Comparison of ENCODE assay signal across 8 cellular contexts in genomic region chr14:94748667-94749347, GRCh38. TPM values are rescaled to one million over a fixed set of nuclear protein-coding genes. Genes with fewer than 3 reads are reported as not detected.
DNase-seq lines count a peak whose midpoint lies in the region; FAIRE-seq and TF ChIP-seq lines count a peak whose summit lies in the region.

No MANE protein-coding gene starts in this region.

- peaks cover 15% of the 10 kb centered on the region for H3K4me1 Mint-ChIP-seq in nephron
- no peaks in the 10 kb centered on the region for H3K4me1 Mint-ChIP-seq in activated T-helper 2 cell treated with anti-CD3 and anti-CD28 coated beads, Interferon-gamma antibody, Interleukin-2, Interleukin-4, amounts not matched to agents 10 μg/mL and 5 μg/mL and 100 μg/mL, durations not matched to agents 14 hours and 24 hours and 36 hours (ENCODE audit: low read depth)

- peaks cover 17% of the 10 kb centered on the region for H3K27me3 Mint-ChIP-seq in nephron (ENCODE audit: low read depth)
- H3K27me3 Mint-ChIP-seq in activated T-helper 2 cell treated with anti-CD3 and anti-CD28 coated beads, Interferon-gamma antibody, Interleukin-2, Interleukin-4, amounts not matched to agents 10 μg/mL and 5 μg/mL and 100 μg/mL, durations not matched to agents 14 hours and 24 hours and 36 hours (ENCODE audit: low read depth), result peaks cover 1% of the 10 kb centered on the region

- H3K4me3 ChIP-seq in astrocyte of the cerebellum (ENCODE audit: low read depth, low read length), result no peak overlapping the region

- TF ChIP-seq CTCF in astrocyte of the cerebellum (IDR thresholded peaks at IDR 0.05; ENCODE audit: low read depth, low read length, missing control alignments) (peak; percentile 74), nephron (IDR thresholded peaks at IDR 0.05; ENCODE audit: unreplicated experiment in 3 of 3) (peak; percentile 33 to 54 (median 35))

- H3K36me3 Mint-ChIP-seq in nephron (ENCODE audit: low read depth), result peaks cover 4% of the 10 kb centered on the region
- H3K36me3 Mint-ChIP-seq in activated T-helper 2 cell treated with anti-CD3 and anti-CD28 coated beads, Interferon-gamma antibody, Interleukin-2, Interleukin-4, amounts not matched to agents 10 μg/mL and 5 μg/mL and 100 μg/mL, durations not matched to agents 14 hours and 24 hours and 36 hours (ENCODE audit: low read depth), result no peaks in the 10 kb centered on the region

- no peak overlapping the region for H3K4me3 Mint-ChIP-seq in nephron
- H3K4me3 Mint-ChIP-seq in activated T-helper 2 cell treated with anti-CD3 and anti-CD28 coated beads, Interferon-gamma antibody, Interleukin-2, Interleukin-4, amounts not matched to agents 10 μg/mL and 5 μg/mL and 100 μg/mL, durations not matched to agents 14 hours and 24 hours and 36 hours (ENCODE audit: low read depth), result no peak overlapping the region

- in situ Hi-C loops in astrocyte of the cerebellum (cut with HindIII; ENCODE audit: low sequenced_read_pairs), result no loop called here

- peak; percentile 48 for DNase-seq in activated CD4-positive, alpha-beta T cell treated with anti-CD3 and anti-CD28 coated beads for 48 hours
- no peak for DNase-seq in activated CD4-positive, alpha-beta T cell treated with anti-CD3 and anti-CD28 coated beads, Interleukin-2, amount 50 U/mL, for 4 hours
- peak; percentile 49 for DNase-seq in LoVo (ENCODE audit: low spot score)
- DNase-seq in astrocyte of the cerebellum (ENCODE audit: low read depth), result no peak
- no peak for DNase-seq in activated T-helper 2 cell treated with anti-CD3 and anti-CD28 coated beads, Interferon-gamma antibody, Interleukin-2, Interleukin-4, amounts not matched to agents 10 μg/mL and 5 μg/mL and 100 μg/mL, durations not matched to agents 14 hours and 24 hours and 36 hours (ENCODE audit: low spot score)
- no peak for DNase-seq in stimulated activated CD4-positive, alpha-beta T cell treated with anti-CD3 and anti-CD28 coated beads, Interleukin-4, amount 100 ng/mL, for 1 hour
- DNase-seq in frontal cortex (ENCODE audit: low spot score in 2 of 2), result no peak

- no peaks in the 10 kb centered on the region for H3K9me3 Mint-ChIP-seq in nephron
- no peaks in the 10 kb centered on the region for H3K9me3 Mint-ChIP-seq in activated T-helper 2 cell treated with anti-CD3 and anti-CD28 coated beads, Interferon-gamma antibody, Interleukin-2, Interleukin-4, amounts not matched to agents 10 μg/mL and 5 μg/mL and 100 μg/mL, durations not matched to agents 14 hours and 24 hours and 36 hours

- intact Hi-C loops in activated T-helper 2 cell treated with anti-CD3 and anti-CD28 coated beads, Interferon-gamma antibody, Interleukin-2, Interleukin-4, amounts not matched to agents 10 μg/mL and 5 μg/mL and 100 μg/mL, durations not matched to agents 14 hours and 24 hours and 36 hours (cut with micrococcal nuclease), result no loop called here

- peak overlapping the region in 1 of 3 experiments; percentile 23 for H3K27ac Mint-ChIP-seq in nephron
- no peak overlapping the region for H3K27ac Mint-ChIP-seq in activated T-helper 2 cell treated with anti-CD3 and anti-CD28 coated beads, Interferon-gamma antibody, Interleukin-2, Interleukin-4, amounts not matched to agents 10 μg/mL and 5 μg/mL and 100 μg/mL, durations not matched to agents 14 hours and 24 hours and 36 hours

- FAIRE-seq in frontal cortex (lab: Jason Lieb, UNC), result no peak

RNA-seq across cellular contexts. Expression of gene GSC, which starts 21.1 kb away (rescaled TPM):
- total RNA-seq in activated T-helper 2 cell treated with anti-CD3 and anti-CD28 coated beads, Interferon-gamma antibody, Interleukin-2, Interleukin-4, amounts not matched to agents 10 μg/mL and 5 μg/mL and 100 μg/mL, durations not matched to agents 14 hours and 24 hours and 36 hours, result 0.14 TPM in 1 of 2 replicates, not detected in the other
- total RNA-seq in frontal cortex, result not detected

Comparison
In these comparisons a context has a peak if more than half of its experiments do, and no peak if none do; other contexts are left out.
1. DNase-seq: peak in activated CD4-positive, alpha-beta T cell treated with anti-CD3 and anti-CD28 coated beads for 48 hours (single experiment) and LoVo (single experiment); none in activated CD4-positive, alpha-beta T cell treated with anti-CD3 and anti-CD28 coated beads, Interleukin-2, amount 50 U/mL, for 4 hours (0 of 2), astrocyte of the cerebellum (single experiment), activated T-helper 2 cell treated with anti-CD3 and anti-CD28 coated beads, Interferon-gamma antibody, Interleukin-2, Interleukin-4, amounts not matched to agents 10 μg/mL and 5 μg/mL and 100 μg/mL, durations not matched to agents 14 hours and 24 hours and 36 hours (single experiment), stimulated activated CD4-positive, alpha-beta T cell treated with anti-CD3 and anti-CD28 coated beads, Interleukin-4, amount 100 ng/mL, for 1 hour (single experiment) and frontal cortex (0 of 2).